16 cellular contexts compared by ENCODE assay signal in the genomic region with DNA sequence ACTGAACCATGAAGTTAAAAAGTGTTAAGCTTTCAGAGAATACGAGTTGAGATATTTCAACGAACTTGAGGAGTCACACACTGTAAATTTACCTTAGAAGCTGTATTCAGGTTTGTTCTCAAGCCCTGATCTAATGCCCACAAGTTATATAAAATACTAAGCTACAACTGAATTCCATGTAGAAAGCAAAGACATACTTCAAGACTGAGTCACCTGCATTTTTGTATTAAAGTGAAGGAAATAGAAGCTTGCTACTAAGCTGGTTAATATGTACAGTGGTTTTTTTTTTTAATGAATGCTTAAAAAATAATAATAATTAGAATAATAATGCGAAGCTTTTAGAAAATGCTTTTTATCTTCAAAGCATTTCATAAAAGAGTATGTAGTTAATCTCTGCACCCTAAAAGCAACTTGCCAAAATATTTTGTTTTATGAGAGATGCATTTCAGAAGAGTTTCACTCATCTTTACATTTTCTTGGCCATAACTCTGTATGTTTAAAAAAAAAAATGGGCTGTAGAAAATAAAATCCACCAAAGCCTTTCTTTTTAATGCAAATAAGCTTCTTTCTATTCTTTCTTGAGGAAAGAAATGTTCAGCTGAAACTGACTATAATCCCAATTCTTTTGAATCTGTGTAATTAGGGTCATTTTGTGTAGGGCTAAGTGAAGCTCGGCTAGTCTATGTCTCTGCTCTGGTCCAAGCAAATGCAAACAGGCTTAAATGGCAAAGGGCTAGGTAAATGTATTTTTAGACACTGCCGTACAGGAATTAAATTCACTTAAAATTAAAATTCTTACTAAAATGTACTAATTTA.
DNase-seq lines count a peak whose midpoint lies in the region; ATAC-seq and TF ChIP-seq lines count a peak whose summit lies in the region.
"Had no signal": no experiment of that assay in that cellular context is flagged by ENCODE, and none has a peak within 500 bp of the region (broad histone marks: within the 10 kb centered on the region; RNA-seq: fewer than 3 reads in every experiment).

No MANE protein-coding gene starts in this region.

- 79 to 82% methylated on average over 2 to 4 of the region's 5 CpGs for WGBS in endodermal cell (ENCODE audit: insufficient coverage in 1 of 2, insufficient read length in 1 of 2), 2 experiments

- POLR2A ChIA-PET in AG04450 (lab: Yijun Ruan, JAX) = interaction anchor here (0.7 to 1.1 kb wide), 3 partner anchors 27 to 1051 kb away, joined by 3 to 4 read pairs (median 3); no protein-coding TSS in a partner anchor

- H3K36me3 Mint-ChIP-seq in chondrocyte (ENCODE audit: low read depth) = no peaks in the 10 kb centered on the region
- H3K36me3 Mint-ChIP-seq in endodermal cell (ENCODE audit: low read depth) = no peaks in the 10 kb centered on the region

- H3K4me1 Mint-ChIP-seq in chondrocyte (ENCODE audit: low read depth) = peaks cover 41% of the 10 kb centered on the region
- peaks cover 7% of the 10 kb centered on the region for H3K4me1 Mint-ChIP-seq in endodermal cell

- H3K9ac ChIP-seq in endodermal cell (ENCODE audit: extremely low read depth, low read length, poor library complexity, severe bottlenecking) = no peak overlapping the region

- H3K27ac ChIP-seq in AG04450 (ENCODE audit: low read depth, low read length) (no peak overlapping the region), endodermal cell (ENCODE audit: low read depth, low read length) (no peak overlapping the region)
- H3K27ac ChIP-seq: ascending aorta, ovary, uterus had no signal

- H3K4me3 ChIP-seq in AG04450 (ENCODE audit: low read depth, low read length) (no peak overlapping the region), endodermal cell (ENCODE audit: low read length) (no peak overlapping the region)
- H3K4me3 ChIP-seq: ascending aorta, MG63, ovary, uterus had no signal

- TF ChIP-seq CTCF in AG04450 (IDR thresholded peaks at IDR 0.05; ENCODE audit: low read depth, low read length) (no peak), chondrocyte (IDR thresholded peaks at IDR 0.05) (no peak), endodermal cell (conservative IDR thresholded peaks at IDR 0.05) (no peak)

- H3K27me3 ChIP-seq in AG04450 (ENCODE audit: control insufficient read depth, insufficient read depth, low read length) = no peaks in the 10 kb centered on the region
- H3K27me3 ChIP-seq in endodermal cell (ENCODE audit: control insufficient read depth, insufficient read depth, low read length, poor library complexity, severe bottlenecking) = no peaks in the 10 kb centered on the region
- H3K27me3 ChIP-seq: ascending aorta, MG63, ovary, uterus had no signal

- H3K9me3 Mint-ChIP-seq in chondrocyte (ENCODE audit: low read depth) (no peaks in the 10 kb centered on the region), endodermal cell (no peaks in the 10 kb centered on the region)

- intact Hi-C loops in Right ventricle myocardium superior (cut with DNase I) = no loop called here

- H3K36me3 ChIP-seq in endodermal cell (ENCODE audit: control insufficient read depth, insufficient read depth, low read length) = no peaks in the 10 kb centered on the region
- H3K36me3 ChIP-seq: ascending aorta, MG63, ovary, uterus had no signal

- ATAC-seq in GM21381 (IDR thresholded peaks at IDR 0.05; ENCODE audit: unreplicated experiment) = no peak
- ATAC-seq in Right ventricle myocardium superior (ENCODE audit: poor library complexity) = no peak
- ATAC-seq: activated T-cell treated with anti-CD3 and anti-CD28 coated beads, Interleukin-2, amount 50 U/mL, for 72 hours had no signal

- H3K27me3 Mint-ChIP-seq in chondrocyte (ENCODE audit: low read depth) (no peaks in the 10 kb centered on the region), endodermal cell (ENCODE audit: insufficient read depth) (no peaks in the 10 kb centered on the region)

- CTCF ChIA-PET in AG04450 (lab: Charles Lee) = interaction anchor here (0.7 kb wide), 1 partner anchor 588 kb away, joined by 9 read pairs; no protein-coding TSS in a partner anchor

- DNase-seq in AG04450 (ENCODE audit: low read depth, low spot score) (peak; percentile 18), HT1080 (ENCODE audit: low read depth) (peak; percentile 74), chondrocyte (ENCODE audit: low spot score) (no peak), kidney glomerular epithelial cell (lab: John Stamatoyannopoulos, UW) (peak; percentile 71), endodermal cell (no peak), HUDEP-2 (lab: John Stamatoyannopoulos, UW; ENCODE audit: unreplicated experiment in 76 of 76) (no peak), Right ventricle myocardium superior (no peak)
- DNase-seq: activated CD4-positive, alpha-beta T cell treated with anti-CD3 and anti-CD28 coated beads for 1 hour; activated T-cell treated with anti-CD3 and anti-CD28 coated beads, Interleukin-2, amount 50 U/mL, for 72 hours; DMS53; MG63; NCI-H2171; ovary; uterus had no signal

- no peaks in the 10 kb centered on the region for H3K4me1 ChIP-seq in endodermal cell (ENCODE audit: control insufficient read depth, insufficient read depth, low read length)
- H3K4me1 ChIP-seq: ascending aorta, uterus had no signal

- no peak overlapping the region for H3K4me3 Mint-ChIP-seq in chondrocyte (ENCODE audit: unreplicated experiment)
- no peak overlapping the region for H3K4me3 Mint-ChIP-seq in endodermal cell
- H3K4me3 Mint-ChIP-seq: activated T-cell treated with anti-CD3 and anti-CD28 coated beads, Interleukin-2, amount 50 U/mL, for 72 hours had no signal

- peak overlapping the region; percentile 60 for H3K27ac Mint-ChIP-seq in chondrocyte (ENCODE audit: unreplicated experiment)
- no peak overlapping the region for H3K27ac Mint-ChIP-seq in endodermal cell
- H3K27ac Mint-ChIP-seq: activated T-cell treated with anti-CD3 and anti-CD28 coated beads, Interleukin-2, amount 50 U/mL, for 72 hours had no signal

- H3K9me3 ChIP-seq in AG04450 (ENCODE audit: control insufficient read depth, insufficient read depth, low read length) = no peaks in the 10 kb centered on the region
- H3K9me3 ChIP-seq in endodermal cell (ENCODE audit: control insufficient read depth, low read length) = no peaks in the 10 kb centered on the region
- H3K9me3 ChIP-seq: ascending aorta, MG63, ovary, uterus had no signal

Comparison
In these comparisons a context has a peak if more than half of its experiments do, and no peak if none do; other contexts are left out.
1. DNase-seq: peak in AG04450 (single experiment), HT1080 (single experiment) and kidney glomerular epithelial cell (single experiment); none in chondrocyte (single experiment), endodermal cell (single experiment), HUDEP-2 (0 of 76) and Right ventricle myocardium superior (single experiment).